Comparison of ENCODE assay signal across 29 cellular contexts in genomic region chr2:232085826-232086425, GRCh38.
A peak's percentile ranks its signal among the peaks of the same experiment; 100 is the strongest.
DNase-seq lines count a peak whose midpoint lies in the region; ATAC-seq and TF ChIP-seq lines count a peak whose summit lies in the region.
"Had no signal": no experiment of that assay in that cellular context is flagged by ENCODE, and none has a peak within 500 bp of the region (broad histone marks: within the 10 kb centered on the region; RNA-seq: fewer than 3 reads in every experiment).

No MANE protein-coding gene starts in this region.

- peak; percentile 47 for DNase-seq in ACHN
- peak; percentile 72 for DNase-seq in NCI-H226
- peak; percentile 6 to 8 for DNase-seq in cardiac fibroblast (ENCODE audit: low read depth in 2 of 2)
- DNase-seq in iris pigment epithelial cell (ENCODE audit: low read depth) = peak; percentile 40
- no peak for DNase-seq in GM23338 (ENCODE audit: low spot score)
- DNase-seq in activated naive CD8-positive, alpha-beta T cell treated with anti-CD3 and anti-CD28 coated beads, Interleukin-2, amount 50 U/mL, for 24 hours = no peak
- DNase-seq: activated CD4-positive, alpha-beta T cell treated with anti-CD3 and anti-CD28 coated beads, Interleukin-2, amount 10 ng/mL, durations not matched to agents 24 days and 14 days; activated effector memory CD4-positive, alpha-beta T cell treated with anti-CD3 and anti-CD28 coated beads, Interleukin-2, amount 50 U/mL, for 16 hours; activated naive CD8-positive, alpha-beta T cell treated with anti-CD3 and anti-CD28 coated beads for 36 hours; CD8-positive, alpha-beta T cell; cerebellar nuclear complex; DMS 273 treated with DMSO at 0.1 percent for 48 hours; effector CD4-positive, alpha-beta T cell; EL; H9; NCI-H1092; NCI-H1694; NCI-H446 treated with DMSO at 0.1 percent for 48 hours; NCI-H82; stimulated activated naive B cell treated with anti-CD40 and anti-IgM and Interleukin-4, amounts not matched to agents 10 μg/mL and 1 μg/mL and 100 μg/mL, for 72 hours; upper lobe of right lung had no signal

- no peak overlapping the region for H3K4me3 Mint-ChIP-seq in GM23338
- H3K4me3 Mint-ChIP-seq in activated naive CD8-positive, alpha-beta T cell treated with anti-CD3 and anti-CD28 coated beads, Interleukin-2, amount 50 U/mL, for 24 hours = no peak overlapping the region
- H3K4me3 Mint-ChIP-seq: activated CD4-positive, alpha-beta T cell treated with anti-CD3 and anti-CD28 coated beads, Interleukin-2, amount 10 ng/mL, durations not matched to agents 24 days and 14 days; activated naive CD8-positive, alpha-beta T cell treated with anti-CD3 and anti-CD28 coated beads for 36 hours; B cell; CD8-positive, alpha-beta T cell; H9; mesothelial cell of epicardium; stimulated activated naive B cell treated with anti-CD40 and anti-IgM and Interleukin-4, amounts not matched to agents 10 μg/mL and 1 μg/mL and 100 μg/mL, for 72 hours; WTC11 had no signal

- no peaks in the 10 kb centered on the region; the same call in none of the 2 replicates for H3K4me1 ChIP-seq in GM23338 (ENCODE audit: insufficient read depth)
- H3K4me1 ChIP-seq: upper lobe of right lung had no signal

- TF ChIP-seq CTCF in cardiac fibroblast (IDR thresholded peaks at IDR 0.05; ENCODE audit: low read depth, low read length) (no peak), GM23338 (conservative IDR thresholded peaks at IDR 0.05; ENCODE audit: low read depth in 2 of 2) (no peak)

- no peaks in the 10 kb centered on the region for H3K27me3 ChIP-seq in GM23338 (ENCODE audit: insufficient read depth)
- H3K27me3 ChIP-seq: suprapubic skin, upper lobe of right lung had no signal

- in situ Hi-C loops in ACHN (cut with HindIII; ENCODE audit: low pct_ligation_motif_present, low pct_unique_long_range_greater_than_20kb, low sequenced_read_pairs) = no loop called here

- no peaks in the 10 kb centered on the region for H4K20me1 ChIP-seq in GM23338 (replicated peaks; ENCODE audit: insufficient read depth)

- H3K79me2 ChIP-seq in GM23338 (replicated peaks; ENCODE audit: insufficient read depth) = no peaks in the 10 kb centered on the region
- H3K79me2 ChIP-seq: parathyroid adenoma had no signal

- no peaks in the 10 kb centered on the region for H3F3A ChIP-seq in GM23338 (replicated peaks; ENCODE audit: low read depth)

- no peak overlapping the region for H3K27ac ChIP-seq in GM23338 (ENCODE audit: low read depth)
- H3K27ac ChIP-seq: parathyroid adenoma, skin epidermis, suprapubic skin, upper lobe of right lung had no signal

- H3K9me2 ChIP-seq in GM23338 (ENCODE audit: insufficient read depth) = 0 out of 2 replicates have a peak, but pooled peaks cover 6% of the 10 kb centered on the region

- H3K27me3 Mint-ChIP-seq in GM23338 (ENCODE audit: insufficient read depth, low read depth, poor library complexity) = no peaks in the 10 kb centered on the region
- no peaks in the 10 kb centered on the region for H3K27me3 Mint-ChIP-seq in activated naive CD8-positive, alpha-beta T cell treated with anti-CD3 and anti-CD28 coated beads, Interleukin-2, amount 50 U/mL, for 24 hours
- H3K27me3 Mint-ChIP-seq: activated CD4-positive, alpha-beta T cell treated with anti-CD3 and anti-CD28 coated beads, Interleukin-2, amount 10 ng/mL, durations not matched to agents 24 days and 14 days; activated naive CD8-positive, alpha-beta T cell treated with anti-CD3 and anti-CD28 coated beads for 36 hours; B cell; stimulated activated naive B cell treated with anti-CD40 and anti-IgM and Interleukin-4, amounts not matched to agents 10 μg/mL and 1 μg/mL and 100 μg/mL, for 72 hours had no signal

- H3K4me2 ChIP-seq in GM23338 = no peak overlapping the region

- peaks cover 17% of the 10 kb centered on the region for H3K9me3 Mint-ChIP-seq in GM23338
- peaks cover 13% of the 10 kb centered on the region for H3K9me3 Mint-ChIP-seq in activated naive CD8-positive, alpha-beta T cell treated with anti-CD3 and anti-CD28 coated beads, Interleukin-2, amount 50 U/mL, for 24 hours

- H3K4me1 Mint-ChIP-seq in GM23338 = peaks cover 5% of the 10 kb centered on the region
- H3K4me1 Mint-ChIP-seq in activated naive CD8-positive, alpha-beta T cell treated with anti-CD3 and anti-CD28 coated beads, Interleukin-2, amount 50 U/mL, for 24 hours = no peaks in the 10 kb centered on the region
- H3K4me1 Mint-ChIP-seq: mesothelial cell of epicardium had no signal

- H2AFZ ChIP-seq in GM23338 = no peak overlapping the region
- H2AFZ ChIP-seq: parathyroid adenoma had no signal

- ATAC-seq in GM23338 (no peak), GM21423 (IDR thresholded peaks at IDR 0.05; ENCODE audit: unreplicated experiment) (no peak), GM19035 (IDR thresholded peaks at IDR 0.05; ENCODE audit: unreplicated experiment) (no peak)
- no peak for ATAC-seq in activated naive CD8-positive, alpha-beta T cell treated with anti-CD3 and anti-CD28 coated beads, Interleukin-2, amount 50 U/mL, for 24 hours
- ATAC-seq: CD8-positive, alpha-beta T cell; stimulated activated naive B cell treated with anti-CD40 and anti-IgM and Interleukin-4, amounts not matched to agents 10 μg/mL and 1 μg/mL and 100 μg/mL, for 72 hours; upper lobe of right lung; WTC11 had no signal

- no peak overlapping the region for H3K27ac Mint-ChIP-seq in GM23338
- H3K27ac Mint-ChIP-seq in activated naive CD8-positive, alpha-beta T cell treated with anti-CD3 and anti-CD28 coated beads, Interleukin-2, amount 50 U/mL, for 24 hours = no peak overlapping the region
- H3K27ac Mint-ChIP-seq: activated CD4-positive, alpha-beta T cell treated with anti-CD3 and anti-CD28 coated beads, Interleukin-2, amount 10 ng/mL, durations not matched to agents 24 days and 14 days; activated naive CD8-positive, alpha-beta T cell treated with anti-CD3 and anti-CD28 coated beads for 36 hours; B cell; CD8-positive, alpha-beta T cell; H9; mesothelial cell of epicardium; stimulated activated naive B cell treated with anti-CD40 and anti-IgM and Interleukin-4, amounts not matched to agents 10 μg/mL and 1 μg/mL and 100 μg/mL, for 72 hours; WTC11 had no signal

- H3K4me3 ChIP-seq in cardiac fibroblast (replicated peaks in 1 of 2; ENCODE audit: low read depth in 2 of 2, low read length in 2 of 2) = no peak overlapping the region
- H3K4me3 ChIP-seq in GM23338 = no peak overlapping the region
- H3K4me3 ChIP-seq: skin epidermis, suprapubic skin, upper lobe of right lung had no signal

- peaks cover 10% of the 10 kb centered on the region; the same call in 2 of the 3 replicates for H3K36me3 Mint-ChIP-seq in GM23338 (ENCODE audit: low read depth)
- peaks cover 31% of the 10 kb centered on the region for H3K36me3 Mint-ChIP-seq in activated naive CD8-positive, alpha-beta T cell treated with anti-CD3 and anti-CD28 coated beads, Interleukin-2, amount 50 U/mL, for 24 hours (ENCODE audit: low read depth)

- 0 out of 2 replicates have a peak, but pooled peaks cover 4% of the 10 kb centered on the region for H3K36me3 ChIP-seq in GM23338 (ENCODE audit: insufficient read depth)
- H3K36me3 ChIP-seq: upper lobe of right lung had no signal

TF ChIP-seq in GM23338, 12 proteins besides CTCF, POLR2A, EP300 and RAD21:
- TF ChIP-seq ZNF114 (CRISPR knock-in tag; IDR thresholded peaks at IDR 0.05) = no peak
- TF ChIP-seq NANOG (IDR thresholded peaks at IDR 0.05; ENCODE audit: borderline replicate concordance) = no peak
- TF ChIP-seq CREB1 (CRISPR knock-in tag; IDR thresholded peaks at IDR 0.05; ENCODE audit: low read depth) = no peak
- TF ChIP-seq, protein P1, sequence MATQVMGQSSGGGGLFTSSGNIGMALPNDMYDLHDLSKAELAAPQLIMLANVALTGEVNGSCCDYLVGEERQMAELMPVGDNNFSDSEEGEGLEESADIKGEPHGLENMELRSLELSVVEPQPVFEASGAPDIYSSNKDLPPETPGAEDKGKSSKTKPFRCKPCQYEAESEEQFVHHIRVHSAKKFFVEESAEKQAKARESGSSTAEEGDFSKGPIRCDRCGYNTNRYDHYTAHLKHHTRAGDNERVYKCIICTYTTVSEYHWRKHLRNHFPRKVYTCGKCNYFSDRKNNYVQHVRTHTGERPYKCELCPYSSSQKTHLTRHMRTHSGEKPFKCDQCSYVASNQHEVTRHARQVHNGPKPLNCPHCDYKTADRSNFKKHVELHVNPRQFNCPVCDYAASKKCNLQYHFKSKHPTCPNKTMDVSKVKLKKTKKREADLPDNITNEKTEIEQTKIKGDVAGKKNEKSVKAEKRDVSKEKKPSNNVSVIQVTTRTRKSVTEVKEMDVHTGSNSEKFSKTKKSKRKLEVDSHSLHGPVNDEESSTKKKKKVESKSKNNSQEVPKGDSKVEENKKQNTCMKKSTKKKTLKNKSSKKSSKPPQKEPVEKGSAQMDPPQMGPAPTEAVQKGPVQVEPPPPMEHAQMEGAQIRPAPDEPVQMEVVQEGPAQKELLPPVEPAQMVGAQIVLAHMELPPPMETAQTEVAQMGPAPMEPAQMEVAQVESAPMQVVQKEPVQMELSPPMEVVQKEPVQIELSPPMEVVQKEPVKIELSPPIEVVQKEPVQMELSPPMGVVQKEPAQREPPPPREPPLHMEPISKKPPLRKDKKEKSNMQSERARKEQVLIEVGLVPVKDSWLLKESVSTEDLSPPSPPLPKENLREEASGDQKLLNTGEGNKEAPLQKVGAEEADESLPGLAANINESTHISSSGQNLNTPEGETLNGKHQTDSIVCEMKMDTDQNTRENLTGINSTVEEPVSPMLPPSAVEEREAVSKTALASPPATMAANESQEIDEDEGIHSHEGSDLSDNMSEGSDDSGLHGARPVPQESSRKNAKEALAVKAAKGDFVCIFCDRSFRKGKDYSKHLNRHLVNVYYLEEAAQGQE (IDR thresholded peaks at IDR 0.05; ENCODE audit: unreplicated experiment) = no peak
- TF ChIP-seq STAT1 (IDR thresholded peaks at IDR 0.05; ENCODE audit: unreplicated experiment) = no peak
TF ChIP-seq in GM23338: peak in this region for 0.

Comparison
In these comparisons a context has a peak if more than half of its experiments do, and no peak if none do; other contexts are left out.
1. DNase-seq: peak in ACHN (single experiment), NCI-H226 (single experiment), cardiac fibroblast (2 of 2) and iris pigment epithelial cell (single experiment); none in GM23338 (single experiment) and activated naive CD8-positive, alpha-beta T cell treated with anti-CD3 and anti-CD28 coated beads, Interleukin-2, amount 50 U/mL, for 24 hours (single experiment).